26 cellular contexts compared by ENCODE assay signal in the genomic region with DNA sequence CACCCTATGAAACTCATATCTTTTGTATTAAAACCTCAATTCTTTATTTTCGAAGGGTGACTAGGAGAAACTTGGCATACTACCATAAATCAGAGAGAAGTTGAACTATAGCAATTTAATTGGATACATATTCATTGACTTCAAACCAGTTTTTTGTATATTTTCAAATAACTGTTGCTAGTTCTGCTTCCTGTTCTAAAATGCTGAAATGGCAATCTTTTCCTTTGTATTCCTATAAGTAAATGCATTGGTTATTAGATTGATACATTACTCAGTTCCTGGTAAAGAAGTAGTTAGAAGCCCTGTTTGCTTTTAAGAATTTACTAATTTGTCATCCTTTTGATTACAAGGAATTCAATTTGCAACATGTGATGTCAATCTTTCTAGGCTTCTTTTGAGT.
"Had no signal": no experiment of that assay in that cellular context is flagged by ENCODE, and none has a peak within 500 bp of the region (broad histone marks: within the 10 kb centered on the region; RNA-seq: fewer than 3 reads in every experiment).

No MANE protein-coding gene starts in this region.

- H3K27ac Mint-ChIP-seq: activated CD4-positive, alpha-beta T cell treated with anti-CD3 and anti-CD28 coated beads, Interleukin-2, amount 10 ng/mL, durations not matched to agents 24 days and 14 days; activated CD8-positive, alpha-beta T cell treated with anti-CD3 and anti-CD28 coated beads for 36 hours; activated naive CD4-positive, alpha-beta T cell treated with anti-CD3 and anti-CD28 coated beads, Interleukin-2, amount 50 U/mL, for 24 hours; activated T-cell treated with anti-CD3 and anti-CD28 coated beads, Interleukin-2, amount 50 U/mL, for 72 hours; activated T-helper 2 cell treated with anti-CD3 and anti-CD28 coated beads, Interferon-gamma antibody, Interleukin-2, Interleukin-4, amounts not matched to agents 10 μg/mL and 5 μg/mL and 100 μg/mL, durations not matched to agents 14 hours and 24 hours and 36 hours had no signal

- FAIRE-seq: astrocyte had no signal

- H3K9me3 ChIP-seq: adrenal gland, body of pancreas, breast epithelium, SJSA1 had no signal

- H3K4me3 ChIP-seq: adrenal gland, body of pancreas, breast epithelium, SJSA1 had no signal

- H3K36me3 ChIP-seq: adrenal gland, breast epithelium, SJSA1 had no signal

- H3K9me3 Mint-ChIP-seq: activated CD4-positive, alpha-beta T cell treated with anti-CD3 and anti-CD28 coated beads, Interleukin-2, amount 10 ng/mL, durations not matched to agents 24 days and 14 days; activated CD8-positive, alpha-beta T cell treated with anti-CD3 and anti-CD28 coated beads for 36 hours; activated naive CD4-positive, alpha-beta T cell treated with anti-CD3 and anti-CD28 coated beads, Interleukin-2, amount 50 U/mL, for 24 hours; activated T-cell treated with anti-CD3 and anti-CD28 coated beads, Interleukin-2, amount 50 U/mL, for 72 hours; activated T-helper 2 cell treated with anti-CD3 and anti-CD28 coated beads, Interferon-gamma antibody, Interleukin-2, Interleukin-4, amounts not matched to agents 10 μg/mL and 5 μg/mL and 100 μg/mL, durations not matched to agents 14 hours and 24 hours and 36 hours had no signal

- H3K27ac ChIP-seq: body of pancreas, breast epithelium, KMS-11 had no signal

- H3K4me1 ChIP-seq: breast epithelium had no signal

- DNase-seq: activated CD4-positive, alpha-beta T cell treated with anti-CD3 and anti-CD28 coated beads, Interleukin-2, amount 10 ng/mL, durations not matched to agents 24 days and 14 days; activated CD4-positive, alpha-beta T cell treated with anti-CD3 and anti-CD28 coated beads, Interleukin-2, amount 50 U/mL, for 4 hours; activated CD8-positive, alpha-beta T cell treated with anti-CD3 and anti-CD28 coated beads for 36 hours; activated gamma-delta T cell; activated naive CD4-positive, alpha-beta T cell treated with Interleukin-2 at 50 U/mL for 16 hours; activated T-cell treated with anti-CD3 and anti-CD28 coated beads, Interleukin-2, amount 50 U/mL, for 1 hour; activated T-cell treated with anti-CD3 and anti-CD28 coated beads, Interleukin-2, amount 50 U/mL, for 72 hours; adrenal gland; body of pancreas; NCI-H1105 treated with DMSO at 0.1 percent for 48 hours; NCI-H1436; NCI-H1694; NCI-H1930; NCI-H2081 treated with DMSO at 0.1 percent for 48 hours; NCI-H345; NCI-H524 treated with DMSO at 0.1 percent for 48 hours; SHP77 treated with DMSO at 0.1 percent for 48 hours; T-helper 1 cell; T-helper 2 cell; T-helper 9 cell had no signal

- ATAC-seq: activated CD8-positive, alpha-beta T cell treated with anti-CD3 and anti-CD28 coated beads for 36 hours; activated T-cell treated with anti-CD3 and anti-CD28 coated beads, Interleukin-2, amount 50 U/mL, for 72 hours; body of pancreas had no signal

- H3K27me3 ChIP-seq: adrenal gland, body of pancreas, breast epithelium, SJSA1 had no signal

- H3K4me2 ChIP-seq: KMS-11 had no signal

- H3K9ac ChIP-seq: KMS-11 had no signal
